ENCODE assay signal across 1 cellular context in genomic region chr2:231385429-231385828, GRCh38.
TF ChIP-seq lines count a peak whose summit lies in the region.

No MANE protein-coding gene starts in this region.

TF ChIP-seq in IMR-90, 13 proteins besides CTCF, POLR2A, EP300 and RAD21 (continued from another document):
- TF ChIP-seq USF2 (IDR thresholded peaks at IDR 0.05; ENCODE audit: low read depth, low read length) (no peak), BHLHE40 (IDR thresholded peaks at IDR 0.05; ENCODE audit: low read depth, low read length) (no peak), MAZ (IDR thresholded peaks at IDR 0.05; ENCODE audit: borderline replicate concordance, low read depth, low read length) (no peak), ELK1 (IDR thresholded peaks at IDR 0.05; ENCODE audit: borderline replicate concordance, low read depth, low read length) (no peak), MXI1 (IDR thresholded peaks at IDR 0.05; ENCODE audit: borderline replicate concordance, low read depth, low read length) (no peak), SMC3 (IDR thresholded peaks at IDR 0.05; ENCODE audit: low read depth, low read length) (no peak), NFE2L2 (IDR thresholded peaks at IDR 0.05; ENCODE audit: low read depth, low read length) (no peak), FOS (IDR thresholded peaks at IDR 0.05; ENCODE audit: low read depth, low read length) (no peak), CHD1 (IDR thresholded peaks at IDR 0.05; ENCODE audit: low read depth, low read length) (no peak), MAFK (IDR thresholded peaks at IDR 0.05; ENCODE audit: low read depth, low read length) (no peak), RFX5 (IDR thresholded peaks at IDR 0.05; ENCODE audit: low read depth, low read length) (no peak), CEBPB (IDR thresholded peaks at IDR 0.05; ENCODE audit: low read depth, low read length) (no peak)
TF ChIP-seq in IMR-90: peak in this region for 0.
